Comparison of ENCODE assay signal across 14 cellular contexts in genomic region chr17:43410557-43411368, GRCh38. TPM values are rescaled to one million over a fixed set of nuclear protein-coding genes. Genes with fewer than 3 reads are reported as not detected.
A peak's percentile ranks its signal among the peaks of the same experiment; 100 is the strongest.
DNase-seq lines count a peak whose midpoint lies in the region; ATAC-seq and TF ChIP-seq lines count a peak whose summit lies in the region.
"Had no signal": no experiment of that assay in that cellular context is flagged by ENCODE, and none has a peak within 500 bp of the region (broad histone marks: within the 10 kb centered on the region; RNA-seq: fewer than 3 reads in every experiment).

No MANE protein-coding gene starts in this region.

- no peak for TF ChIP-seq CTCF in esophagus muscularis mucosa (IDR thresholded peaks at IDR 0.05)
- TF ChIP-seq CTCF in mucosa of descending colon (IDR thresholded peaks at IDR 0.05) = no peak

- H3K4me3 ChIP-seq in esophagus muscularis mucosa = no peak overlapping the region
- H3K4me3 ChIP-seq in mucosa of descending colon = no peak overlapping the region
- H3K4me3 ChIP-seq: Peyer's patch had no signal

- DNase-seq in AG20443 (ENCODE audit: low spot score) (peak; percentile 62), NCI-H226 (peak; percentile 54), esophagus muscularis mucosa (ENCODE audit: extremely low spot score) (no peak), mucosa of descending colon (no peak), hippocampal formation (lab: John Stamatoyannopoulos, UW) (no peak), NCI-H748 treated with DMSO at 0.1 percent for 48 hours (lab: John Stamatoyannopoulos, UW) (no peak), 8988T (no peak), CD1c-positive myeloid dendritic cell (ENCODE audit: extremely low spot score) (no peak)
- DNase-seq: activated CD4-positive, alpha-beta T cell treated with anti-CD3 and anti-CD28 coated beads, Interleukin-2, amount 50 U/mL, for 1 hour; brain microvascular endothelial cell; midbrain; NCI-H1048; stimulated activated naive B cell treated with anti-CD40 and anti-IgM and Interleukin-4, amounts not matched to agents 10 μg/mL and 1 μg/mL and 100 μg/mL, for 72 hours had no signal

- ATAC-seq in mucosa of descending colon = peak; percentile 12
- ATAC-seq: stimulated activated naive B cell treated with anti-CD40 and anti-IgM and Interleukin-4, amounts not matched to agents 10 μg/mL and 1 μg/mL and 100 μg/mL, for 72 hours had no signal

- TF ChIP-seq POLR2A in esophagus muscularis mucosa (IDR thresholded peaks at IDR 0.05; ENCODE audit: low read depth) = no peak

- H3K27me3 ChIP-seq in esophagus muscularis mucosa = no peaks in the 10 kb centered on the region
- H3K27me3 ChIP-seq: brain microvascular endothelial cell, Peyer's patch had no signal

- H3K36me3 ChIP-seq in esophagus muscularis mucosa = no peaks in the 10 kb centered on the region
- H3K36me3 ChIP-seq in mucosa of descending colon (ENCODE audit: low read depth) = no peaks in the 10 kb centered on the region
- H3K36me3 ChIP-seq: brain microvascular endothelial cell, Peyer's patch had no signal

- H3K9me3 ChIP-seq in esophagus muscularis mucosa = no peaks in the 10 kb centered on the region
- no peaks in the 10 kb centered on the region for H3K9me3 ChIP-seq in mucosa of descending colon
- H3K9me3 ChIP-seq: Peyer's patch had no signal

- TF ChIP-seq EP300 in esophagus muscularis mucosa (IDR thresholded peaks at IDR 0.05) = no peak

- intact Hi-C loops in esophagus muscularis mucosa (cut with DNase I) = no loop called here
- intact Hi-C loops in mucosa of descending colon (cut with DNase I, micrococcal nuclease) = no loop called here

- H3K4me1 ChIP-seq in esophagus muscularis mucosa (peaks cover 5 to 42% (median 37%) of the 10 kb centered on the region in 4 donors), mucosa of descending colon (ENCODE audit: low read depth) (no peaks in the 10 kb centered on the region)
- H3K4me1 ChIP-seq: Peyer's patch had no signal

- H3K27ac ChIP-seq in esophagus muscularis mucosa (replicated peaks in 1 of 4) = peak overlapping the region in 3 of 4 donors; percentile 31 to 47 (median 43)
- H3K27ac ChIP-seq: brain microvascular endothelial cell, Peyer's patch had no signal

- WGBS in esophagus muscularis mucosa = 66% methylated on average over 6 of the region's 6 CpGs

RNA-seq across cellular contexts. Expression of gene ARL4D, which starts 12.0 kb away (rescaled TPM):
- total RNA-seq in esophagus muscularis mucosa (10 to 100 TPM; 17.5 to 31.1 (median 21.9) TPM), mucosa of descending colon (10 to 100 TPM in 1 of 3 donors, 1 to 10 TPM in 2; 2.3 to 34.3 (median 3.2) TPM)

Comparison
In these comparisons a context has a peak if more than half of its experiments do, and no peak if none do; other contexts are left out.
1. DNase-seq: peak in AG20443 (single experiment) and NCI-H226 (single experiment); none in esophagus muscularis mucosa (single experiment), mucosa of descending colon (0 of 3), hippocampal formation (0 of 2), NCI-H748 treated with DMSO at 0.1 percent for 48 hours (single experiment), 8988T (single experiment) and CD1c-positive myeloid dendritic cell (single experiment).